1 cellular context compared by ENCODE assay signal in the genomic region with DNA sequence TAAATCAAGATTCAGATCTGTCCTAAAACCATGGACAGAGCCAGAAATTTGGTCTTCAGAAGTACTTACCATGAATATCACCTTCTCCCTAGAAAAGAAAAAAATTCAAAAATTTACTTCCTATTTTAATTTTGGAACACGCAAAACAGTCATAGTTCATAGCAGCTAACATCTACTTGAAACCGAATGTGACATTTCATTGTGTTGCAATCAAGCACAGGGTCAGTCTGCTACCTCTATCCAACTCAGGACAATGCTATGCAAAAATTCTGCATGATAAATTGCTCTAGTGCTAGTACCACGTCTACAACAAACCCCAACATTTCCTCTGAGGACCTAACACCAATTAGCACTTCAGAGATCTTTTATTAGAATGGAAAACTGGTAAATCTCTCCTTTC.
TF ChIP-seq lines count a peak whose summit lies in the region.

No MANE protein-coding gene starts in this region.

TF ChIP-seq in HepG2, 621 proteins besides CTCF, POLR2A, EP300 and RAD21:
- TF ChIP-seq, protein P1, sequence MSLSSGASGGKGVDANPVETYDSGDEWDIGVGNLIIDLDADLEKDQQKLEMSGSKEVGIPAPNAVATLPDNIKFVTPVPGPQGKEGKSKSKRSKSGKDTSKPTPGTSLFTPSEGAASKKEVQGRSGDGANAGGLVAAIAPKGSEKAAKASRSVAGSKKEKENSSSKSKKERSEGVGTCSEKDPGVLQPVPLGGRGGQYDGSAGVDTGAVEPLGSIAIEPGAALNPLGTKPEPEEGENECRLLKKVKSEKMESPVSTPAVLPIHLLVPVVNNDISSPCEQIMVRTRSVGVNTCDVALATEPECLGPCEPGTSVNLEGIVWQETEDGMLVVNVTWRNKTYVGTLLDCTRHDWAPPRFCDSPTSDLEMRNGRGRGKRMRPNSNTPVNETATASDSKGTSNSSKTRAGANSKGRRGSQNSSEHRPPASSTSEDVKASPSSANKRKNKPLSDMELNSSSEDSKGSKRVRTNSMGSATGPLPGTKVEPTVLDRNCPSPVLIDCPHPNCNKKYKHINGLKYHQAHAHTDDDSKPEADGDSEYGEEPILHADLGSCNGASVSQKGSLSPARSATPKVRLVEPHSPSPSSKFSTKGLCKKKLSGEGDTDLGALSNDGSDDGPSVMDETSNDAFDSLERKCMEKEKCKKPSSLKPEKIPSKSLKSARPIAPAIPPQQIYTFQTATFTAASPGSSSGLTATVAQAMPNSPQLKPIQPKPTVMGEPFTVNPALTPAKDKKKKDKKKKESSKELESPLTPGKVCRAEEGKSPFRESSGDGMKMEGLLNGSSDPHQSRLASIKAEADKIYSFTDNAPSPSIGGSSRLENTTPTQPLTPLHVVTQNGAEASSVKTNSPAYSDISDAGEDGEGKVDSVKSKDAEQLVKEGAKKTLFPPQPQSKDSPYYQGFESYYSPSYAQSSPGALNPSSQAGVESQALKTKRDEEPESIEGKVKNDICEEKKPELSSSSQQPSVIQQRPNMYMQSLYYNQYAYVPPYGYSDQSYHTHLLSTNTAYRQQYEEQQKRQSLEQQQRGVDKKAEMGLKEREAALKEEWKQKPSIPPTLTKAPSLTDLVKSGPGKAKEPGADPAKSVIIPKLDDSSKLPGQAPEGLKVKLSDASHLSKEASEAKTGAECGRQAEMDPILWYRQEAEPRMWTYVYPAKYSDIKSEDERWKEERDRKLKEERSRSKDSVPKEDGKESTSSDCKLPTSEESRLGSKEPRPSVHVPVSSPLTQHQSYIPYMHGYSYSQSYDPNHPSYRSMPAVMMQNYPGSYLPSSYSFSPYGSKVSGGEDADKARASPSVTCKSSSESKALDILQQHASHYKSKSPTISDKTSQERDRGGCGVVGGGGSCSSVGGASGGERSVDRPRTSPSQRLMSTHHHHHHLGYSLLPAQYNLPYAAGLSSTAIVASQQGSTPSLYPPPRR (CRISPR knock-in tag; IDR thresholded peaks at IDR 0.05; ENCODE audit: borderline replicate concordance): no peak
- TF ChIP-seq, protein P2, sequence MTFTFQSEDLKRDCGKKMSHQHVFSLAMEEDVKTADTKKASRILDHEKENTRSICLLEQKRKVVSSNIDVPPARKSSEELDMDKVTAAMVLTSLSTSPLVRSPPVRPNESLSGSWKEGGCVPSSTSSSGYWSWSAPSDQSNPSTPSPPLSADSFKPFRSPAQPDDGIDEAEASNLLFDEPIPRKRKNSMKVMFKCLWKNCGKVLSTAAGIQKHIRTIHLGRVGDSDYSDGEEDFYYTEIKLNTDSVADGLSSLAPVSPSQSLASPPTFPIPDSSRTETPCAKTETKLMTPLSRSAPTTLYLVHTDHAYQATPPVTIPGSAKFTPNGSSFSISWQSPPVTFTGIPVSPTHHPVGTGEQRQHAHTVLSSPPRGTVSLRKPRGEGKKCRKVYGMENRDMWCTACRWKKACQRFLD (CRISPR knock-in tag; IDR thresholded peaks at IDR 0.05; ENCODE audit: borderline replicate concordance): no peak
- 0 out of 2 replicates have a peak, but pooled peaks have one; percentile 17 for TF ChIP-seq CEBPB (IDR thresholded peaks at IDR 0.05; ENCODE audit: borderline replicate concordance, low read depth, low read length)
- no peak for TF ChIP-seq IRX3 (CRISPR knock-in tag; IDR thresholded peaks at IDR 0.05; ENCODE audit: borderline replicate concordance, low read depth)
- TF ChIP-seq, protein P3, sequence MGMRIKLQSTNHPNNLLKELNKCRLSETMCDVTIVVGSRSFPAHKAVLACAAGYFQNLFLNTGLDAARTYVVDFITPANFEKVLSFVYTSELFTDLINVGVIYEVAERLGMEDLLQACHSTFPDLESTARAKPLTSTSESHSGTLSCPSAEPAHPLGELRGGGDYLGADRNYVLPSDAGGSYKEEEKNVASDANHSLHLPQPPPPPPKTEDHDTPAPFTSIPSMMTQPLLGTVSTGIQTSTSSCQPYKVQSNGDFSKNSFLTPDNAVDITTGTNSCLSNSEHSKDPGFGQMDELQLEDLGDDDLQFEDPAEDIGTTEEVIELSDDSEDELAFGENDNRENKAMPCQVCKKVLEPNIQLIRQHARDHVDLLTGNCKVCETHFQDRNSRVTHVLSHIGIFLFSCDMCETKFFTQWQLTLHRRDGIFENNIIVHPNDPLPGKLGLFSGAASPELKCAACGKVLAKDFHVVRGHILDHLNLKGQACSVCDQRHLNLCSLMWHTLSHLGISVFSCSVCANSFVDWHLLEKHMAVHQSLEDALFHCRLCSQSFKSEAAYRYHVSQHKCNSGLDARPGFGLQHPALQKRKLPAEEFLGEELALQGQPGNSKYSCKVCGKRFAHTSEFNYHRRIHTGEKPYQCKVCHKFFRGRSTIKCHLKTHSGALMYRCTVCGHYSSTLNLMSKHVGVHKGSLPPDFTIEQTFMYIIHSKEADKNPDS (CRISPR knock-in tag; IDR thresholded peaks at IDR 0.05): no peak
- TF ChIP-seq FOXC1 (CRISPR knock-in tag; IDR thresholded peaks at IDR 0.05; ENCODE audit: borderline replicate concordance): no peak
- TF ChIP-seq, protein P4, sequence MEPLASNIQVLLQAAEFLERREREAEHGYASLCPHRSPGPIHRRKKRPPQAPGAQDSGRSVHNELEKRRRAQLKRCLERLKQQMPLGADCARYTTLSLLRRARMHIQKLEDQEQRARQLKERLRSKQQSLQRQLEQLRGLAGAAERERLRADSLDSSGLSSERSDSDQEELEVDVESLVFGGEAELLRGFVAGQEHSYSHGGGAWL (CRISPR knock-in tag; IDR thresholded peaks at IDR 0.05): no peak
- no peak for TF ChIP-seq MEIS2 (CRISPR knock-in tag; IDR thresholded peaks at IDR 0.05)
